In the genomic region with DNA sequence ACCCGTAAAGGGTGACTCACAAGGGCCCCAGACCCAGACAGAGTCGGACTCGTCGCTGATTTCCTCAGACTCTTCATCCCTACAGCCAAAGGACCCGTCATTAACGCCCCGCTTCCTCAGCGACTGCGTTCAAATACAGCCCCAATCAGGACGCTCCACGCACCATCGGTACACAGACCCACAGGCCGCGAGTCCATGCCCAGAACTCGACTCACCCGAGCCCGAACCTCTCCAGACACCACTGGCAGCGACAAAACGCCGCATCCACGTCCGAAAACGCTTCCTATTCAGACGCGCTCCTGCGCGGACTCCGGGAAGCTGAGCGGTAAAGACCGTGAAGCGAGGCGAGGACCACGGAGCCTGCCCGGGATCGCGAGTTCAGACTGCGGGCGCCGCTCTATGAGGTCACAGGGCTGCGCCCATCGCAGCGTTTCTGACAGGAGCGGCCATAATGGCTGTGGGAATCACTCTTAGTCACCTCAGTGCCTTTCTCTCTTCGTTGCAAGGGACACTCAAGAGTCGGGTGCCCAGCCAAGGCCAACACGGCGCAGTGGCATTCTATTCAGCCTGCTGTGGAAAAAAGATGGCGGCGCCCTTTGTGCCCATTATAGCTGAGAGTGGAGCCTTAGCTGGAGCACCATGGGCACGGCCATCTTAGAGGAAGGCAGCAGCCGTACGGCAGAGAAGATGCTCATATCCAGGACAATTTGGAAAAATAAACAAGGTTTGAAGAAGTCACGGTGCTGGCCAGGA, we compare ENCODE assay signal across 8 cellular contexts. TPM values are rescaled to one million over a fixed set of nuclear protein-coding genes. Genes with fewer than 3 reads are reported as not detected.
DNase-seq lines count a peak whose midpoint lies in the region; ATAC-seq and TF ChIP-seq lines count a peak whose summit lies in the region.

TSS of gene ZNF614 (minus strand) at position 353 of the 753 bp plus-strand sequence. CDS start 2,634 bp downstream, outside the sequence.

- H2AFZ ChIP-seq in parathyroid adenoma = peak within 1 kb of the TSS; percentile 81

- H3K4me3 ChIP-seq in adipocyte (ENCODE audit: low read length) (peak within 1 kb of the TSS; percentile 94), cardiac muscle cell (peak within 1 kb of the TSS; percentile 50), parathyroid adenoma (ENCODE audit: low read depth, low read length) (peak within 1 kb of the TSS; percentile 87), tibial artery (peak within 1 kb of the TSS; percentile 79 to 87)

- TF ChIP-seq CTCF in GM10266 (IDR thresholded peaks at IDR 0.05; ENCODE audit: control insufficient read depth, insufficient read depth, low read depth, missing control alignments) (no peak), cardiac muscle cell (IDR thresholded peaks at IDR 0.05; ENCODE audit: low read depth, low read length) (no peak), parathyroid adenoma (IDR thresholded peaks at IDR 0.05) (no peak), tibial artery (IDR thresholded peaks at IDR 0.05) (no peak)

- H3K9ac ChIP-seq in adipocyte (ENCODE audit: low read length) = peak within 1 kb of the TSS; percentile 94
- H3K9ac ChIP-seq in parathyroid adenoma = peak within 1 kb of the TSS; percentile 5

- H3K4me1 ChIP-seq in adipocyte (ENCODE audit: control insufficient read depth, insufficient read depth, low read length) (peaks cover 7% of the 10 kb centered on the region), cardiac muscle cell (ENCODE audit: low read depth) (no peaks in the 10 kb centered on the region), parathyroid adenoma (no peaks in the 10 kb centered on the region), tibial artery (peaks cover 0 to 12% (median 10%) of the 10 kb centered on the region in 4 donors)

- intact Hi-C loops in tibial artery (cut with DNase I; ENCODE audit: low total_unique reads) = no loop called here

- peak within 1 kb of the TSS; percentile 88 for H3K4me2 ChIP-seq in parathyroid adenoma (ENCODE audit: low read length)

- ATAC-seq in HG02571 (IDR thresholded peaks at IDR 0.05; ENCODE audit: unreplicated experiment) = peak; percentile 92

- H3K9me3 ChIP-seq in adipocyte (ENCODE audit: control insufficient read depth, low read length) = peaks cover 33% of the 10 kb centered on the region
- H3K9me3 ChIP-seq in cardiac muscle cell (ENCODE audit: low read depth) = peaks cover 2% of the 10 kb centered on the region
- peaks cover 4% of the 10 kb centered on the region for H3K9me3 ChIP-seq in parathyroid adenoma (ENCODE audit: control insufficient read depth, low read length)
- peaks cover 3 to 72% (median 40%) of the 10 kb centered on the region in 3 donors for H3K9me3 ChIP-seq in tibial artery

- H3K36me3 ChIP-seq in adipocyte (ENCODE audit: control insufficient read depth, insufficient read depth, low read length, severe bottlenecking) = peaks cover 34% of the 10 kb centered on the region
- H3K36me3 ChIP-seq in cardiac muscle cell = peaks cover 30% of the 10 kb centered on the region
- no peaks in the 10 kb centered on the region for H3K36me3 ChIP-seq in parathyroid adenoma (ENCODE audit: control insufficient read depth, insufficient read depth, low read length)
- H3K36me3 ChIP-seq in tibial artery = peaks cover 48 to 60% (median 54%) of the 10 kb centered on the region in 3 donors

- H3K79me2 ChIP-seq in parathyroid adenoma = no peaks in the 10 kb centered on the region

- H3K27me3 ChIP-seq in adipocyte (replicated peaks; ENCODE audit: control insufficient read depth, insufficient read depth, low read length) (no peaks in the 10 kb centered on the region), cardiac muscle cell (no peaks in the 10 kb centered on the region), parathyroid adenoma (ENCODE audit: control insufficient read depth, insufficient read depth, low read length) (no peaks in the 10 kb centered on the region), tibial artery (no peaks in the 10 kb centered on the region)

- H3K27ac ChIP-seq in cardiac muscle cell (peak within 1 kb of the TSS; percentile 89), parathyroid adenoma (peak within 1 kb of the TSS; percentile 92), tibial artery (peak within 1 kb of the TSS; percentile 93 to 94)

- peak; percentile 86 for DNase-seq in GM10266 (ENCODE audit: extremely low spot score)
- peak; percentile 88 for DNase-seq in NCI-H1105 (lab: John Stamatoyannopoulos, UW)
- DNase-seq in SW480 (ENCODE audit: low spot score) = peak; percentile 92
- peak; percentile 96 for DNase-seq in adipocyte (ENCODE audit: low read depth)
- DNase-seq in cardiac muscle cell (ENCODE audit: low read depth in 1 of 2, low spot score in 1 of 2) = peak; percentile 90 to 91
- peak; percentile 85 to 92 for DNase-seq in tibial artery

RNA-seq across cellular contexts. Expression of gene ZNF614, which starts in this region (rescaled TPM):
- total RNA-seq in cardiac muscle cell = 13.0 and 13.3 TPM in 2 replicates
- 11.6 and 16.7 TPM in 2 replicates for polyA plus RNA-seq in cardiac muscle cell

Comparison
In these comparisons a context has a peak if more than half of its experiments do, and no peak if none do; other contexts are left out.
1. Peak in every context shown above with its lines: DNase-seq, ATAC-seq, H3K4me3 ChIP-seq and H3K27ac ChIP-seq.